2 cellular contexts compared by ENCODE assay signal in genomic region chr2:190528521-190529001, GRCh38.
TF ChIP-seq lines count a peak whose summit lies in the region.

No MANE protein-coding gene starts in this region.

TF ChIP-seq in A549, 52 proteins besides CTCF, POLR2A, EP300 and RAD21 (continued from another document and continues in another):
- TF ChIP-seq HOXB13 (CRISPR knock-in tag; IDR thresholded peaks at IDR 0.05; ENCODE audit: low read depth) (no peak), CBX2 (IDR thresholded peaks at IDR 0.05; ENCODE audit: borderline replicate concordance, low read depth) (no peak), KDM5A (IDR thresholded peaks at IDR 0.05) (no peak), CEBPB (IDR thresholded peaks at IDR 0.05) (peak; percentile 89 to 99), RNF2 (IDR thresholded peaks at IDR 0.05; ENCODE audit: borderline replicate concordance, low read depth) (no peak), JUNB (IDR thresholded peaks at IDR 0.05) (no peak; the same call in 1 of the 2 replicates), HOXA7 (CRISPR knock-in tag; IDR thresholded peaks at IDR 0.05) (no peak), RARB (CRISPR knock-in tag; IDR thresholded peaks at IDR 0.05) (no peak), EHF (CRISPR knock-in tag; IDR thresholded peaks at IDR 0.05) (no peak), KDM1A (IDR thresholded peaks at IDR 0.05; ENCODE audit: low read depth) (no peak), TP53 (CRISPR knock-in tag; IDR thresholded peaks at IDR 0.05) (no peak), PHF8 (IDR thresholded peaks at IDR 0.05; ENCODE audit: borderline replicate concordance, low read depth) (no peak), TFCP2L1 (CRISPR knock-in tag; IDR thresholded peaks at IDR 0.05) (no peak), RCOR1 (IDR thresholded peaks at IDR 0.05; ENCODE audit: low read depth, low read length) (no peak), ZNF302 (CRISPR knock-in tag; IDR thresholded peaks at IDR 0.05) (no peak), HES2 (IDR thresholded peaks at IDR 0.05) (peak; percentile 97), JUN (IDR thresholded peaks at IDR 0.05) (peak; percentile 46 to 53; a peak in 1 of 5 replicates), NR3C1 (IDR thresholded peaks at IDR 0.05) (no peak), NPAS2 (CRISPR knock-in tag; IDR thresholded peaks at IDR 0.05; ENCODE audit: borderline replicate concordance) (no peak), POLR2AphosphoS2 (conservative IDR thresholded peaks at IDR 0.05; ENCODE audit: low read length) (no peak), CBX8 (IDR thresholded peaks at IDR 0.05) (no peak), GATA3 (IDR thresholded peaks at IDR 0.05; ENCODE audit: borderline replicate concordance) (0 out of 2 replicates have a peak, but pooled peaks have one; percentile 26), BHLHE40 (IDR thresholded peaks at IDR 0.05; ENCODE audit: low read depth, low read length) (no peak), CHD4 (IDR thresholded peaks at IDR 0.05; ENCODE audit: borderline replicate concordance) (no peak), FOXS1 (CRISPR knock-in tag; IDR thresholded peaks at IDR 0.05) (no peak)
- TF ChIP-seq, protein P1, sequence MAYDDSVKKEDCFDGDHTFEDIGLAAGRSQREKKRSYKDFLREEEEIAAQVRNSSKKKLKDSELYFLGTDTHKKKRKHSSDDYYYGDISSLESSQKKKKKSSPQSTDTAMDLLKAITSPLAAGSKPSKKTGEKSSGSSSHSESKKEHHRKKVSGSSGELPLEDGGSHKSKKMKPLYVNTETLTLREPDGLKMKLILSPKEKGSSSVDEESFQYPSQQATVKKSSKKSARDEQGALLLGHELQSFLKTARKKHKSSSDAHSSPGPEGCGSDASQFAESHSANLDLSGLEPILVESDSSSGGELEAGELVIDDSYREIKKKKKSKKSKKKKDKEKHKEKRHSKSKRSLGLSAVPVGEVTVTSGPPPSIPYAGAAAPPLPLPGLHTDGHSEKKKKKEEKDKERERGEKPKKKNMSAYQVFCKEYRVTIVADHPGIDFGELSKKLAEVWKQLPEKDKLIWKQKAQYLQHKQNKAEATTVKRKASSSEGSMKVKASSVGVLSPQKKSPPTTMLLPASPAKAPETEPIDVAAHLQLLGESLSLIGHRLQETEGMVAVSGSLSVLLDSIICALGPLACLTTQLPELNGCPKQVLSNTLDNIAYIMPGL (CRISPR knock-in tag; IDR thresholded peaks at IDR 0.05; ENCODE audit: borderline replicate concordance), result no peak
- TF ChIP-seq, protein P2, sequence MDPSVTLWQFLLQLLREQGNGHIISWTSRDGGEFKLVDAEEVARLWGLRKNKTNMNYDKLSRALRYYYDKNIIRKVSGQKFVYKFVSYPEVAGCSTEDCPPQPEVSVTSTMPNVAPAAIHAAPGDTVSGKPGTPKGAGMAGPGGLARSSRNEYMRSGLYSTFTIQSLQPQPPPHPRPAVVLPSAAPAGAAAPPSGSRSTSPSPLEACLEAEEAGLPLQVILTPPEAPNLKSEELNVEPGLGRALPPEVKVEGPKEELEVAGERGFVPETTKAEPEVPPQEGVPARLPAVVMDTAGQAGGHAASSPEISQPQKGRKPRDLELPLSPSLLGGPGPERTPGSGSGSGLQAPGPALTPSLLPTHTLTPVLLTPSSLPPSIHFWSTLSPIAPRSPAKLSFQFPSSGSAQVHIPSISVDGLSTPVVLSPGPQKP (IDR thresholded peaks at IDR 0.05; ENCODE audit: low read depth, low read length), result no peak
- TF ChIP-seq, protein P3, sequence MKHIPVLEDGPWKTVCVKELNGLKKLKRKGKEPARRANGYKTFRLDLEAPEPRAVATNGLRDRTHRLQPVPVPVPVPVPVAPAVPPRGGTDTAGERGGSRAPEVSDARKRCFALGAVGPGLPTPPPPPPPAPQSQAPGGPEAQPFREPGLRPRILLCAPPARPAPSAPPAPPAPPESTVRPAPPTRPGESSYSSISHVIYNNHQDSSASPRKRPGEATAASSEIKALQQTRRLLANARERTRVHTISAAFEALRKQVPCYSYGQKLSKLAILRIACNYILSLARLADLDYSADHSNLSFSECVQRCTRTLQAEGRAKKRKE (CRISPR knock-in tag; IDR thresholded peaks at IDR 0.05; ENCODE audit: low read depth), result no peak
- TF ChIP-seq, protein P4, sequence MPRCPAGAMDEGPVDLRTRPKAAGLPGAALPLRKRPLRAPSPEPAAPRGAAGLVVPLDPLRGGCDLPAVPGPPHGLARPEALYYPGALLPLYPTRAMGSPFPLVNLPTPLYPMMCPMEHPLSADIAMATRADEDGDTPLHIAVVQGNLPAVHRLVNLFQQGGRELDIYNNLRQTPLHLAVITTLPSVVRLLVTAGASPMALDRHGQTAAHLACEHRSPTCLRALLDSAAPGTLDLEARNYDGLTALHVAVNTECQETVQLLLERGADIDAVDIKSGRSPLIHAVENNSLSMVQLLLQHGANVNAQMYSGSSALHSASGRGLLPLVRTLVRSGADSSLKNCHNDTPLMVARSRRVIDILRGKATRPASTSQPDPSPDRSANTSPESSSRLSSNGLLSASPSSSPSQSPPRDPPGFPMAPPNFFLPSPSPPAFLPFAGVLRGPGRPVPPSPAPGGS (IDR thresholded peaks at IDR 0.05), result peak; percentile 84; the same call in 2 of the 3 replicates

TF ChIP-seq in GM23338, 12 proteins besides CTCF, POLR2A, EP300 and RAD21 (continued from another document):
- TF ChIP-seq REST (IDR thresholded peaks at IDR 0.05; ENCODE audit: unreplicated experiment) (no peak), EZH2 (IDR thresholded peaks at IDR 0.05; ENCODE audit: low read depth, unreplicated experiment) (no peak), STAT1 (IDR thresholded peaks at IDR 0.05; ENCODE audit: unreplicated experiment) (no peak), ZNF331 (CRISPR knock-in tag; IDR thresholded peaks at IDR 0.05; ENCODE audit: low read depth) (no peak)
- TF ChIP-seq, protein P5, sequence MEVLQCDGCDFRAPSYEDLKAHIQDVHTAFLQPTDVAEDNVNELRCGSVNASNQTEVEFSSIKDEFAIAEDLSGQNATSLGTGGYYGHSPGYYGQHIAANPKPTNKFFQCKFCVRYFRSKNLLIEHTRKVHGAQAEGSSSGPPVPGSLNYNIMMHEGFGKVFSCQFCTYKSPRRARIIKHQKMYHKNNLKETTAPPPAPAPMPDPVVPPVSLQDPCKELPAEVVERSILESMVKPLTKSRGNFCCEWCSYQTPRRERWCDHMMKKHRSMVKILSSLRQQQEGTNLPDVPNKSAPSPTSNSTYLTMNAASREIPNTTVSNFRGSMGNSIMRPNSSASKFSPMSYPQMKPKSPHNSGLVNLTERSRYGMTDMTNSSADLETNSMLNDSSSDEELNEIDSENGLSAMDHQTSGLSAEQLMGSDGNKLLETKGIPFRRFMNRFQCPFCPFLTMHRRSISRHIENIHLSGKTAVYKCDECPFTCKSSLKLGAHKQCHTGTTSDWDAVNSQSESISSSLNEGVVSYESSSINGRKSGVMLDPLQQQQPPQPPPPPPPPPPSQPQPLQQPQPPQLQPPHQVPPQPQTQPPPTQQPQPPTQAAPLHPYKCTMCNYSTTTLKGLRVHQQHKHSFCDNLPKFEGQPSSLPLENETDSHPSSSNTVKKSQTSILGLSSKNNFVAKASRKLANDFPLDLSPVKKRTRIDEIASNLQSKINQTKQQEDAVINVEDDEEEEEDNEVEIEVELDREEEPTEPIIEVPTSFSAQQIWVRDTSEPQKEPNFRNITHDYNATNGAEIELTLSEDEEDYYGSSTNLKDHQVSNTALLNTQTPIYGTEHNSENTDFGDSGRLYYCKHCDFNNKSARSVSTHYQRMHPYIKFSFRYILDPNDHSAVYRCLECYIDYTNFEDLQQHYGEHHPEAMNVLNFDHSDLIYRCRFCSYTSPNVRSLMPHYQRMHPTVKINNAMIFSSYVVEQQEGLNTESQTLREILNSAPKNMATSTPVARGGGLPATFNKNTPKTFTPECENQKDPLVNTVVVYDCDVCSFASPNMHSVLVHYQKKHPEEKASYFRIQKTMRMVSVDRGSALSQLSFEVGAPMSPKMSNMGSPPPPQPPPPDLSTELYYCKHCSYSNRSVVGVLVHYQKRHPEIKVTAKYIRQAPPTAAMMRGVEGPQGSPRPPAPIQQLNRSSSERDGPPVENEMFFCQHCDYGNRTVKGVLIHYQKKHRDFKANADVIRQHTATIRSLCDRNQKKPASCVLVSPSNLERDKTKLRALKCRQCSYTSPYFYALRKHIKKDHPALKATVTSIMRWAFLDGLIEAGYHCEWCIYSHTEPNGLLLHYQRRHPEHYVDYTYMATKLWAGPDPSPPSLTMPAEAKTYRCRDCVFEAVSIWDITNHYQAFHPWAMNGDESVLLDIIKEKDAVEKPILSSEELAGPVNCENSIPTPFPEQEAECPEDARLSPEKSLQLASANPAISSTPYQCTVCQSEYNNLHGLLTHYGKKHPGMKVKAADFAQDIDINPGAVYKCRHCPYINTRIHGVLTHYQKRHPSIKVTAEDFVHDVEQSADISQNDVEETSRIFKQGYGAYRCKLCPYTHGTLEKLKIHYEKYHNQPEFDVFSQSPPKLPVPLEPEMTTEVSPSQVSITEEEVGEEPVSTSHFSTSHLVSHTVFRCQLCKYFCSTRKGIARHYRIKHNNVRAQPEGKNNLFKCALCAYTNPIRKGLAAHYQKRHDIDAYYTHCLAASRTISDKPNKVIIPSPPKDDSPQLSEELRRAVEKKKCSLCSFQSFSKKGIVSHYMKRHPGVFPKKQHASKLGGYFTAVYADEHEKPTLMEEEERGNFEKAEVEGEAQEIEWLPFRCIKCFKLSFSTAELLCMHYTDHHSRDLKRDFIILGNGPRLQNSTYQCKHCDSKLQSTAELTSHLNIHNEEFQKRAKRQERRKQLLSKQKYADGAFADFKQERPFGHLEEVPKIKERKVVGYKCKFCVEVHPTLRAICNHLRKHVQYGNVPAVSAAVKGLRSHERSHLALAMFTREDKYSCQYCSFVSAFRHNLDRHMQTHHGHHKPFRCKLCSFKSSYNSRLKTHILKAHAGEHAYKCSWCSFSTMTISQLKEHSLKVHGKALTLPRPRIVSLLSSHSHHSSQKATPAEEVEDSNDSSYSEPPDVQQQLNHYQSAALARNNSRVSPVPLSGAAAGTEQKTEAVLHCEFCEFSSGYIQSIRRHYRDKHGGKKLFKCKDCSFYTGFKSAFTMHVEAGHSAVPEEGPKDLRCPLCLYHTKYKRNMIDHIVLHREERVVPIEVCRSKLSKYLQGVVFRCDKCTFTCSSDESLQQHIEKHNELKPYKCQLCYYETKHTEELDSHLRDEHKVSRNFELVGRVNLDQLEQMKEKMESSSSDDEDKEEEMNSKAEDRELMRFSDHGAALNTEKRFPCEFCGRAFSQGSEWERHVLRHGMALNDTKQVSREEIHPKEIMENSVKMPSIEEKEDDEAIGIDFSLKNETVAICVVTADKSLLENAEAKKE (CRISPR knock-in tag; IDR thresholded peaks at IDR 0.05), result no peak
